Comparison of ENCODE assay signal across 7 cellular contexts in genomic region chr21:39386899-39387298, GRCh38. TPM values are rescaled to one million over a fixed set of nuclear protein-coding genes. Genes with fewer than 3 reads are reported as not detected.
A peak's percentile ranks its signal among the peaks of the same experiment; 100 is the strongest.
DNase-seq lines count a peak whose midpoint lies in the region; ATAC-seq, FAIRE-seq and TF ChIP-seq lines count a peak whose summit lies in the region.

No MANE protein-coding gene starts in this region.

- H2AFZ ChIP-seq in HCT116 (ENCODE audit: low read depth, low read length, poor library complexity, severe bottlenecking) (no peak overlapping the region), endothelial cell of umbilical vein (ENCODE audit: low read depth, low read length) (no peak overlapping the region)

- in situ Hi-C loops in Panc1 (cut with HindIII; ENCODE audit: low pct_unique_long_range_greater_than_20kb, low sequenced_read_pairs) (no loop called here), gastrocnemius medialis (cut with MboI; ENCODE audit: low sequenced_read_pairs in 4 of 4) (loop anchor here (5.0 to 25.0 kb wide), 5 partner anchors 35 to 200 kb away; partner anchors contain the start of genes BRWD1 (in 2 of the 4) and PSMG1 (in 2 of the 4))

- H3K4me2 ChIP-seq in HCT116 (ENCODE audit: low read length), result peak overlapping the region; percentile 80; the same call in 1 of the 2 replicates
- peak overlapping the region; percentile 75 for H3K4me2 ChIP-seq in endothelial cell of umbilical vein (ENCODE audit: insufficient read depth, low read length)

- ATAC-seq in HCT116, result no peak
- ATAC-seq in Panc1, result no peak
- ATAC-seq in gastrocnemius medialis, result no peak

- H3K9me3 ChIP-seq in HCT116 (ENCODE audit: control insufficient read depth in 1 of 2, insufficient read depth in 1 of 2, low read depth in 1 of 2, low read length in 2 of 2), result no peaks in the 10 kb centered on the region
- H3K9me3 ChIP-seq in Panc1 (ENCODE audit: control insufficient read depth, insufficient read depth, low read depth, low read length), result no peaks in the 10 kb centered on the region
- H3K9me3 ChIP-seq in endothelial cell of umbilical vein (replicated peaks; ENCODE audit: control insufficient read depth, insufficient read depth, low read length), result no peaks in the 10 kb centered on the region
- H3K9me3 ChIP-seq in gastrocnemius medialis, result no peaks in the 10 kb centered on the region

- H3K4me3 ChIP-seq in HCT116 (replicated peaks in 1 of 2; ENCODE audit: low read depth in 1 of 2, low read length in 2 of 2), result no peak overlapping the region
- peak overlapping the region in 1 of 2 experiments; percentile 44; a peak in 2 of 4 replicates for H3K4me3 ChIP-seq in Panc1 (ENCODE audit: low read depth in 2 of 2, low read length in 2 of 2)
- H3K4me3 ChIP-seq in endothelial cell of umbilical vein (replicated peaks in 1 of 3; ENCODE audit: insufficient read depth in 1 of 3, low read depth in 1 of 3, low read length in 3 of 3), result no peak overlapping the region
- H3K4me3 ChIP-seq in gastrocnemius medialis, result peak overlapping the region in 1 of 4 donors; percentile 64

- TF ChIP-seq POLR2A in HCT116 (IDR thresholded peaks at IDR 0.05; ENCODE audit: borderline replicate concordance, extremely low read depth, insufficient read depth, insufficient read length) (no peak), endothelial cell of umbilical vein (IDR thresholded peaks at IDR 0.05; ENCODE audit: low read depth, low read length) (no peak), gastrocnemius medialis (IDR thresholded peaks at IDR 0.05) (no peak), GM12892 (IDR thresholded peaks at IDR 0.05; ENCODE audit: low read depth, low read length) (no peak)

- DNase-seq in HCT116 (ENCODE audit: low read depth, low spot score) (no peak), Panc1 (ENCODE audit: low read depth, low spot score) (no peak), endothelial cell of umbilical vein (ENCODE audit: low read depth, low spot score) (no peak), gastrocnemius medialis (no peak), AG20443 (ENCODE audit: low spot score) (no peak), GM12892 (ENCODE audit: insufficient read length) (no peak), MV-4-11 (lab: John Stamatoyannopoulos, UW) (no peak)

- no peaks in the 10 kb centered on the region for H4K20me1 ChIP-seq in HCT116 (ENCODE audit: insufficient read depth)
- no peaks in the 10 kb centered on the region for H4K20me1 ChIP-seq in endothelial cell of umbilical vein (replicated peaks; ENCODE audit: control insufficient read depth, extremely low read depth, insufficient read depth, low read length)

- H3K36me3 ChIP-seq in HCT116 (ENCODE audit: control insufficient read depth in 1 of 2, insufficient read depth in 2 of 2, low read length in 2 of 2) (peaks cover 1 to 4% of the 10 kb centered on the region in 2 experiments; a peak in 2 of 4 replicates), Panc1 (ENCODE audit: control insufficient read depth, insufficient read depth, low read length) (no peaks in the 10 kb centered on the region; the same call in 1 of the 2 replicates), endothelial cell of umbilical vein (ENCODE audit: control insufficient read depth in 2 of 2, extremely low read depth in 1 of 2, insufficient read depth in 2 of 2, low read length in 2 of 2) (peaks cover 3% of the 10 kb centered on the region in 2 experiments), gastrocnemius medialis (peaks cover 0 to 5% of the 10 kb centered on the region in 2 donors)

- H3K27ac ChIP-seq in HCT116 (ENCODE audit: low read depth, low read length), result no peak overlapping the region
- peak overlapping the region; percentile 89 for H3K27ac ChIP-seq in Panc1 (ENCODE audit: low read length)
- no peak overlapping the region for H3K27ac ChIP-seq in endothelial cell of umbilical vein (ENCODE audit: insufficient read depth, low read depth, low read length)
- H3K27ac ChIP-seq in gastrocnemius medialis, result peak overlapping the region; percentile 79 to 86 (median 83)

- POLR2A ChIA-PET in HCT116 (lab: Charles Lee), result no interaction called here
- POLR2A ChIA-PET in Panc1 (lab: Charles Lee), result interaction anchor here (0.6 to 0.9 kb wide), 2 partner anchors 13 to 43 kb away, joined by 6 to 14 read pairs; no protein-coding TSS in a partner anchor
- POLR2A ChIA-PET in endothelial cell of umbilical vein (lab: Charles Lee), result interaction anchor here (0.9 to 1.6 kb wide), 2 partner anchors 38 to 203 kb away, joined by 4 read pairs; partner anchors contain the start of genes HMGN1 and PSMG1

- H3K4me1 ChIP-seq in HCT116 (ENCODE audit: control insufficient read depth in 1 of 2, insufficient read depth in 2 of 2, low read length in 2 of 2) (peaks cover 4 to 9% of the 10 kb centered on the region in 2 experiments; a peak in 2 of 4 replicates), Panc1 (ENCODE audit: control insufficient read depth, insufficient read depth, low read length) (peaks cover 19% of the 10 kb centered on the region), endothelial cell of umbilical vein (ENCODE audit: control insufficient read depth, extremely low read depth, insufficient read depth, low read length) (peaks cover 23% of the 10 kb centered on the region), gastrocnemius medialis (peaks cover 14 to 26% of the 10 kb centered on the region in 2 donors)

- no peak for TF ChIP-seq RAD21 in HCT116 (IDR thresholded peaks at IDR 0.05; ENCODE audit: low read depth)

- dilution Hi-C loops in endothelial cell of umbilical vein (cut with MboI; ENCODE audit: extremely low pct_ligation_motif_present, low sequenced_read_pairs), result no loop called here

- 0 out of 2 replicates have a peak overlapping the region, but pooled peaks have one; percentile 59 for H3K9ac ChIP-seq in HCT116 (ENCODE audit: low read length)
- H3K9ac ChIP-seq in endothelial cell of umbilical vein (replicated peaks; ENCODE audit: extremely low read depth, insufficient read depth, low read length), result no peak overlapping the region

- no peaks in the 10 kb centered on the region for H3K9me1 ChIP-seq in endothelial cell of umbilical vein (replicated peaks; ENCODE audit: control insufficient read depth, extremely low read depth, insufficient read depth, low read length)

- H3K79me2 ChIP-seq in HCT116 (ENCODE audit: insufficient read depth, low read length) (peaks cover 15% of the 10 kb centered on the region; the same call in 1 of the 2 replicates), endothelial cell of umbilical vein (ENCODE audit: control insufficient read depth, insufficient read depth, low read length) (peaks cover 36% of the 10 kb centered on the region)

- CTCF ChIA-PET in HCT116 (lab: Charles Lee) (interaction anchor here (0.7 to 0.8 kb wide), 2 partner anchors 14 to 249 kb away, joined by 3 read pairs; no protein-coding TSS in a partner anchor), Panc1 (lab: Charles Lee) (interaction anchor here (0.7 kb wide), 1 partner anchor 13 kb away, joined by 7 read pairs; no protein-coding TSS in a partner anchor), endothelial cell of umbilical vein (lab: Charles Lee) (interaction anchor here (0.8 to 1.9 kb wide), 13 partner anchors 12 to 653 kb away, joined by 3 to 37 read pairs (median 7); partner anchors contain the start of genes HMGN1 and PSMG1)

- no peak for TF ChIP-seq CTCF in HCT116 (IDR thresholded peaks at IDR 0.05 in 2 of 3, conservative IDR thresholded peaks at IDR 0.05 in 1 of 3; ENCODE audit: borderline replicate concordance in 1 of 3, insufficient read depth in 1 of 3, low read depth in 2 of 3, low read length in 2 of 3)
- TF ChIP-seq CTCF in Panc1 (IDR thresholded peaks at IDR 0.05), result no peak
- no peak for TF ChIP-seq CTCF in endothelial cell of umbilical vein (IDR thresholded peaks at IDR 0.05; ENCODE audit: extremely low read depth in 1 of 2, insufficient read depth in 1 of 2, low read depth in 1 of 2, low read length in 2 of 2)
- TF ChIP-seq CTCF in gastrocnemius medialis (IDR thresholded peaks at IDR 0.05 in 4 of 5, conservative IDR thresholded peaks at IDR 0.05 in 1 of 5), result no peak

- FAIRE-seq in endothelial cell of umbilical vein (lab: Jason Lieb, UNC) (no peak), GM12892 (lab: Jason Lieb, UNC) (no peak)

- BruUV-seq in HCT116 (replicated peaks; lab: Mats Ljungman, UMichigan) (no TSS peak), Panc1 (replicated peaks; lab: Mats Ljungman, UMichigan) (no TSS peak), endothelial cell of umbilical vein (replicated peaks; lab: Mats Ljungman, UMichigan) (no TSS peak)

- intact Hi-C loops in HCT116 (cut with micrococcal nuclease) (loop anchor here (10.0 kb wide), 1 partner anchor 1232 kb away; no protein-coding TSS in a partner anchor), Panc1 (cut with micrococcal nuclease; ENCODE audit: unreplicated experiment) (no loop called here), endothelial cell of umbilical vein (cut with micrococcal nuclease) (no loop called here), gastrocnemius medialis (cut with DNase I; ENCODE audit: low total_unique reads) (loop anchor here (5.0 kb wide), 1 partner anchor 205 kb away; the partner anchor contains the start of gene PSMG1)

- RAD21 ChIA-PET in HCT116 (lab: Charles Lee; ENCODE audit: low non-redundant PET in 1 of 2, low total read pairs in 2 of 2, uncharacterized antibody in 2 of 2, unreplicated experiment in 2 of 2), result no interaction called here

- no peaks in the 10 kb centered on the region for H3K9me2 ChIP-seq in HCT116 (ENCODE audit: insufficient read depth)

- no peaks in the 10 kb centered on the region for H3K27me3 ChIP-seq in HCT116 (ENCODE audit: insufficient read depth, low read length)
- H3K27me3 ChIP-seq in Panc1 (ENCODE audit: control insufficient read depth, insufficient read depth, low read length), result no peaks in the 10 kb centered on the region
- no peaks in the 10 kb centered on the region for H3K27me3 ChIP-seq in endothelial cell of umbilical vein (ENCODE audit: control insufficient read depth in 2 of 2, insufficient read depth in 2 of 2, low read length in 2 of 2)
- H3K27me3 ChIP-seq in gastrocnemius medialis, result no peaks in the 10 kb centered on the region

RNA-seq across cellular contexts. Expression of gene HMGN1, which starts 38.0 kb away (rescaled TPM):
- total RNA-seq in HCT116 (2021; ENCODE audit: unreplicated experiment) (399 TPM), Panc1 (2021; ENCODE audit: unreplicated experiment) (293 TPM), endothelial cell of umbilical vein (360 and 389 TPM in 2 replicates), gastrocnemius medialis (10 to 100 TPM in 1 of 4 donors, 1 to 10 TPM in 3; 7.6 to 16.2 (median 9.1) TPM)
- 194 and 209 TPM in 2 replicates for polyA plus RNA-seq in HCT116 (2012)
- polyA plus RNA-seq in Panc1 (2012; ENCODE audit: insufficient read length), result 300 TPM
- polyA plus RNA-seq in endothelial cell of umbilical vein, result 106 and 162 TPM in 2 replicates
- 154 and 164 TPM in 2 replicates for polyA plus RNA-seq in endothelial cell of umbilical vein (2011; cell fraction: cytosol; rRNA removed)
- polyA plus RNA-seq in endothelial cell of umbilical vein (2011; cell fraction: nucleus; rRNA removed), result 129 and 212 TPM in 2 replicates
- 355 and 419 TPM in 2 replicates for polyA plus RNA-seq in endothelial cell of umbilical vein (2012)
- polyA minus RNA-seq in endothelial cell of umbilical vein, result 65.5 and 67.3 TPM in 2 replicates
- polyA minus RNA-seq in endothelial cell of umbilical vein (2011; cell fraction: cytosol; rRNA and poly(A)+ RNA removed), result 122 TPM
- 45.8 and 58.5 TPM in 2 replicates for polyA minus RNA-seq in endothelial cell of umbilical vein (2011; cell fraction: nucleus; rRNA and poly(A)+ RNA removed)
- polyA plus RNA-seq in GM12892 (2012; ENCODE audit: missing spikeins), result 409 TPM

RNA-seq across cellular contexts. Expression of gene LCA5L, which starts 58.7 kb away (rescaled TPM):
- total RNA-seq in HCT116 (2021; ENCODE audit: unreplicated experiment) (1.9 TPM), Panc1 (2021; ENCODE audit: unreplicated experiment) (0.87 TPM), endothelial cell of umbilical vein (1.0 and 1.2 TPM in 2 replicates), gastrocnemius medialis (1 to 10 TPM; 2.3 to 7.9 (median 4.9) TPM)
- polyA plus RNA-seq in HCT116 (2012), result 0.67 and 0.87 TPM in 2 replicates
- polyA plus RNA-seq in Panc1 (2012; ENCODE audit: insufficient read length), result 0.70 TPM
- 0.26 and 0.38 TPM in 2 replicates for polyA plus RNA-seq in endothelial cell of umbilical vein
- polyA plus RNA-seq in endothelial cell of umbilical vein (2011; cell fraction: cytosol; rRNA removed), result 0.23 and 0.37 TPM in 2 replicates
- 0.60 and 0.74 TPM in 2 replicates for polyA plus RNA-seq in endothelial cell of umbilical vein (2011; cell fraction: nucleus; rRNA removed)
- polyA plus RNA-seq in endothelial cell of umbilical vein (2012), result 0.30 and 0.70 TPM in 2 replicates
- 0.06 and 1.3 TPM in 2 replicates for polyA minus RNA-seq in endothelial cell of umbilical vein
- polyA minus RNA-seq in endothelial cell of umbilical vein (2011; cell fraction: cytosol; rRNA and poly(A)+ RNA removed), result not detected
- polyA minus RNA-seq in endothelial cell of umbilical vein (2011; cell fraction: nucleus; rRNA and poly(A)+ RNA removed), result 1.1 TPM in 1 of 2 replicates, not detected in the other
- 0.47 TPM for polyA plus RNA-seq in GM12892 (2012; ENCODE audit: missing spikeins)

Comparison
In these comparisons a context has a peak if more than half of its experiments do, and no peak if none do; other contexts are left out.
1. H3K27ac ChIP-seq: peak in Panc1 (single experiment) and gastrocnemius medialis (4 of 4); none in HCT116 (single experiment) and endothelial cell of umbilical vein (single experiment).
2. RNA of gene HMGN1, which starts 38.0 kb away (total RNA-seq): 399 TPM in HCT116 (single experiment), 360 to 389 TPM in endothelial cell of umbilical vein and 293 TPM in Panc1 (single experiment); 7.6 to 16.2 TPM in gastrocnemius medialis; every median in the first group is over 10 times any median in the second.
3. intact Hi-C loops: an anchor here in HCT116 (10.0 kb wide) and gastrocnemius medialis (5.0 kb wide); none called in Panc1 and endothelial cell of umbilical vein.